Comparison of ENCODE assay signal across 1 cellular context in genomic region chr14:95206534-95206933, GRCh38.
TF ChIP-seq lines count a peak whose summit lies in the region.

No MANE protein-coding gene starts in this region.

TF ChIP-seq in GM12878, 131 proteins besides CTCF, POLR2A, EP300 and RAD21 (continued from another document):
- TF ChIP-seq HCFC1 (IDR thresholded peaks at IDR 0.05; ENCODE audit: low read length) (no peak), GABPA (IDR thresholded peaks at IDR 0.05; ENCODE audit: low read depth) (no peak), YBX1 (IDR thresholded peaks at IDR 0.05) (no peak), RELB (IDR thresholded peaks at IDR 0.05; ENCODE audit: low read depth) (no peak), HDGF (IDR thresholded peaks at IDR 0.05) (no peak), DPF2 (IDR thresholded peaks at IDR 0.05) (no peak), TCF7 (IDR thresholded peaks at IDR 0.05; ENCODE audit: borderline replicate concordance) (no peak), BMI1 (IDR thresholded peaks at IDR 0.05; ENCODE audit: borderline replicate concordance) (no peak), ZNF274 (IDR thresholded peaks at IDR 0.05; ENCODE audit: insufficient read depth, insufficient read length) (no peak), USF1 (IDR thresholded peaks at IDR 0.05; ENCODE audit: borderline replicate concordance, extremely low read length, insufficient read depth, low read depth, low read length) (no peak), RCOR1 (conservative IDR thresholded peaks at IDR 0.05; ENCODE audit: low read depth, low read length) (no peak), KLF5 (IDR thresholded peaks at IDR 0.05; ENCODE audit: partially characterized antibody) (no peak), PAX5 (IDR thresholded peaks at IDR 0.05; ENCODE audit: borderline replicate concordance, low read depth, low read length) (no peak), ZNF217 (IDR thresholded peaks at IDR 0.05) (no peak), JUNB (IDR thresholded peaks at IDR 0.05) (peak; percentile 86), ZBTB11 (CRISPR knock-in tag; IDR thresholded peaks at IDR 0.05) (no peak), HSF1 (IDR thresholded peaks at IDR 0.05; ENCODE audit: low read depth, low read length) (no peak), IKZF2 (IDR thresholded peaks at IDR 0.05) (no peak), ATF7 (IDR thresholded peaks at IDR 0.05; ENCODE audit: low read depth) (no peak), ZSCAN29 (IDR thresholded peaks at IDR 0.05) (no peak), POU2F2 (IDR thresholded peaks at IDR 0.05; ENCODE audit: borderline replicate concordance, low read depth, low read length) (no peak), MTA3 (IDR thresholded peaks at IDR 0.05; ENCODE audit: borderline replicate concordance, low read length) (no peak), ATF3 (IDR thresholded peaks at IDR 0.05; ENCODE audit: borderline replicate concordance, extremely low read depth, low read depth, low read length) (no peak), MEF2A (IDR thresholded peaks at IDR 0.05; ENCODE audit: insufficient read depth, low read depth, low read length) (no peak), NFIC (IDR thresholded peaks at IDR 0.05; ENCODE audit: low read depth, low read length) (peak; percentile 86; the same call in 1 of the 2 replicates), USF2 (IDR thresholded peaks at IDR 0.05; ENCODE audit: borderline replicate concordance, low read depth, low read length) (no peak), CBX5 (IDR thresholded peaks at IDR 0.05; ENCODE audit: low read depth) (no peak), BCL3 (IDR thresholded peaks at IDR 0.05; ENCODE audit: borderline replicate concordance, insufficient read depth, low read depth, low read length, poor library complexity, severe bottlenecking) (peak; percentile 85), HDAC6 (IDR thresholded peaks at IDR 0.05; ENCODE audit: unreplicated experiment) (no peak), ZBTB40 (IDR thresholded peaks at IDR 0.05; ENCODE audit: borderline replicate concordance) (no peak), NRF1 (conservative IDR thresholded peaks at IDR 0.05; ENCODE audit: low read depth, low read length) (no peak), BCL11A (IDR thresholded peaks at IDR 0.05; ENCODE audit: low read depth, low read length) (0 out of 2 replicates have a peak, but pooled peaks have one; percentile 15), YY1 (IDR thresholded peaks at IDR 0.05; ENCODE audit: low read depth, low read length) (no peak), ELK1 (IDR thresholded peaks at IDR 0.05; ENCODE audit: low read depth, low read length) (no peak), RUNX3 (IDR thresholded peaks at IDR 0.05; ENCODE audit: low read length) (peak; percentile 83), NFXL1 (IDR thresholded peaks at IDR 0.05; ENCODE audit: borderline replicate concordance) (no peak)
